In the genomic region with DNA sequence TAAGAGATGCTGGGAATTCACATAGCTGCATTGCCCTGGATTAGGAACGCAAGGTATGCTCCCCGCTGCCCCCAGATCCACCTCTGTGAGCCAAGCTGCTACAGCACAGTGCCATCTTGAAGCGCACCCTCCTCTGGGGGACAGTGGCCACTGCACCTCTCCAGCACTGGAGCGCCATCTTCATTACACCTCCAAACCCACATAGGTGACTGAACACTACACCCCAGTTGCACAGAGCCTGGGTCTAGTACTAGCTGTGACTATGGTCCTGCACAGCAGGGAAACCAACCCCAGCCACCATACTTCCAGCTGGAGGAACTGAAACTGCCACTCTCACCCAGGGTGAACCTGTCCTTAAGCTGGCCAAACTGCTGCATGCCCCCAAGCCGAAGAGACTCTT, we compare ENCODE assay signal across 23 cellular contexts.
DNase-seq lines count a peak whose midpoint lies in the region; ATAC-seq and TF ChIP-seq lines count a peak whose summit lies in the region.
"Had no signal": no experiment of that assay in that cellular context is flagged by ENCODE, and none has a peak within 500 bp of the region (broad histone marks: within the 10 kb centered on the region; RNA-seq: fewer than 3 reads in every experiment).

No MANE protein-coding gene starts in this region.

- no peaks in the 10 kb centered on the region for H3K23me2 ChIP-seq in H9 (ENCODE audit: insufficient read length, low read depth, low read length, poor library complexity, severe bottlenecking)

- H2BK120ac ChIP-seq in H9 (ENCODE audit: low read depth, low read length, poor library complexity, severe bottlenecking) = no peak overlapping the region

- H3K27me3 Mint-ChIP-seq in H9 (ENCODE audit: low read depth) (no peaks in the 10 kb centered on the region), WTC11 (ENCODE audit: low read depth) (no peaks in the 10 kb centered on the region), progenitor cell of endocrine pancreas (no peaks in the 10 kb centered on the region), osteocyte (ENCODE audit: unreplicated experiment) (no peaks in the 10 kb centered on the region)
- H3K27me3 Mint-ChIP-seq: activated naive CD8-positive, alpha-beta T cell treated with anti-CD3 and anti-CD28 coated beads, Interleukin-2, amount 10 ng/mL, durations not matched to agents 7 days and 5 days; brain; type B pancreatic cell had no signal

- no peak overlapping the region for H4K91ac ChIP-seq in H9 (ENCODE audit: insufficient read length, low read depth, low read length)

- H3K79me1 ChIP-seq in H9 (ENCODE audit: insufficient read depth, low read depth, low read length, poor library complexity, severe bottlenecking) = no peaks in the 10 kb centered on the region

- H3K9me3 ChIP-seq in H9 (ENCODE audit: control insufficient read depth, low read depth, low read length) = no peaks in the 10 kb centered on the region
- H3K9me3 ChIP-seq: pancreas, stomach had no signal

- H3T11ph ChIP-seq in H9 (ENCODE audit: low read length) = no peak overlapping the region

- H2AK5ac ChIP-seq in H9 (ENCODE audit: insufficient read length, low read length) = no peak overlapping the region

- H4K8ac ChIP-seq in H9 (replicated peaks; ENCODE audit: insufficient read length, low read depth, low read length) = no peak overlapping the region

- no peak overlapping the region for H3K18ac ChIP-seq in H9 (ENCODE audit: insufficient read length, low read depth, low read length)

- no peak overlapping the region for H3K4ac ChIP-seq in H9 (ENCODE audit: low read depth, low read length)

- no peaks in the 10 kb centered on the region for H3K27me3 ChIP-seq in H9 (ENCODE audit: insufficient read depth, low read length)
- H3K27me3 ChIP-seq: pancreas, stomach had no signal

- H2BK15ac ChIP-seq in H9 (ENCODE audit: low read depth, low read length) = no peak overlapping the region

- H3K4me1 ChIP-seq in H9 (ENCODE audit: insufficient read depth, low read length) = no peaks in the 10 kb centered on the region
- H3K4me1 ChIP-seq: pancreas, stomach had no signal

- H3K56ac ChIP-seq in H9 (ENCODE audit: insufficient read length, low read depth, low read length) = no peak overlapping the region

- no CpG with 5 or more reads among the region's 5 CpGs for WGBS in H9 (ENCODE audit: extremely low coverage, insufficient read length, low lambda C conversion rate)

- H3K79me2 ChIP-seq in H9 (ENCODE audit: insufficient read depth, low read length) = no peaks in the 10 kb centered on the region

- no peak overlapping the region for H4K5ac ChIP-seq in H9 (ENCODE audit: insufficient read length, low read depth, low read length)

- POLR2A ChIA-PET in WTC11 (lab: Charles Lee) = no interaction called here

- H3K9me3 Mint-ChIP-seq in H9 (peaks cover 2 to 9% of the 10 kb centered on the region in 2 experiments; a peak in 3 of 5 replicates), WTC11 (peaks cover 3% of the 10 kb centered on the region), progenitor cell of endocrine pancreas (ENCODE audit: low read depth) (peaks cover 5% of the 10 kb centered on the region), osteocyte (ENCODE audit: unreplicated experiment) (no peaks in the 10 kb centered on the region)
- H3K9me3 Mint-ChIP-seq: activated naive CD8-positive, alpha-beta T cell treated with anti-CD3 and anti-CD28 coated beads, Interleukin-2, amount 10 ng/mL, durations not matched to agents 7 days and 5 days; activated T-helper 1 cell treated with anti-CD3 and anti-CD28 coated beads, Interleukin-12 subunit alpha, Interleukin-12 subunit beta, Interleukin-2, Interleukin-4 antibody, amounts not matched to agents 30 ng/mL and 10 ng/mL and 1 ng/mL, durations not matched to agents 14 hours and 24 hours and 36 hours had no signal

- no peak overlapping the region for H2BK5ac ChIP-seq in H9 (ENCODE audit: insufficient read length, low read length)

- H4K20me1 ChIP-seq in H9 (ENCODE audit: control insufficient read depth, insufficient read depth, insufficient read length) = no peaks in the 10 kb centered on the region

- no peak overlapping the region for H2BK20ac ChIP-seq in H9 (ENCODE audit: low read depth, low read length, poor library complexity, severe bottlenecking)

- H3K36me3 Mint-ChIP-seq in H9 (ENCODE audit: insufficient read depth in 1 of 3, low read depth in 3 of 3) (peaks cover 0 to 3% (median 0%) of the 10 kb centered on the region in 3 experiments; a peak in 3 of 7 replicates), WTC11 (0 out of 2 replicates have a peak, but pooled peaks cover 2% of the 10 kb centered on the region), progenitor cell of endocrine pancreas (ENCODE audit: insufficient read depth) (no peaks in the 10 kb centered on the region), osteocyte (ENCODE audit: unreplicated experiment) (no peaks in the 10 kb centered on the region)
- H3K36me3 Mint-ChIP-seq: activated naive CD8-positive, alpha-beta T cell treated with anti-CD3 and anti-CD28 coated beads, Interleukin-2, amount 10 ng/mL, durations not matched to agents 7 days and 5 days; brain; type B pancreatic cell had no signal

- DNase-seq in H9 (peak; percentile 43), WTC11 (ENCODE audit: low spot score) (peak; percentile 22), progenitor cell of endocrine pancreas (ENCODE audit: low spot score, unreplicated experiment) (no peak), putamen (ENCODE audit: low spot score) (no peak), osteocyte (ENCODE audit: extremely low spot score, unreplicated experiment) (no peak), NCI-H226 (no peak), AML-193 (lab: John Stamatoyannopoulos, UW) (no peak)
- DNase-seq: activated CD4-positive, alpha-beta T cell treated with anti-CD3 and anti-CD28 coated beads for 1 hour; activated naive CD8-positive, alpha-beta T cell treated with anti-CD3 and anti-CD28 coated beads, Interleukin-2, amount 10 ng/mL, durations not matched to agents 7 days and 5 days; hippocampal formation; kidney; NCI-H2081; NCI-H510A treated with DMSO at 0.1 percent for 48 hours; OCI-M1; stomach had no signal

- TF ChIP-seq CTCF in GM12872 (IDR thresholded peaks at IDR 0.05; ENCODE audit: insufficient read depth, low read depth, low read length) (0 out of 3 replicates have a peak, but pooled peaks have one; percentile 14), H9 (conservative IDR thresholded peaks at IDR 0.05) (peak; percentile 43), WTC11 (IDR thresholded peaks at IDR 0.05) (0 out of 2 replicates have a peak, but pooled peaks have one; percentile 7), progenitor cell of endocrine pancreas (IDR thresholded peaks at IDR 0.05; ENCODE audit: unreplicated experiment) (no peak), osteocyte (IDR thresholded peaks at IDR 0.05) (no peak)

- no peak overlapping the region for H3K9ac ChIP-seq in H9 (ENCODE audit: extremely low read depth, insufficient read length, low read length)

- no peak overlapping the region for H3K23ac ChIP-seq in H9 (ENCODE audit: insufficient read length, low read depth, low read length)

- no peak overlapping the region for H3K27ac ChIP-seq in H9 (ENCODE audit: insufficient read length, low read depth, low read length)
- H3K27ac ChIP-seq: coronary artery, HL-60, pancreas, stomach had no signal

- no peaks in the 10 kb centered on the region for H3K4me1 Mint-ChIP-seq in H9
- no peaks in the 10 kb centered on the region for H3K4me1 Mint-ChIP-seq in WTC11
- H3K4me1 Mint-ChIP-seq in progenitor cell of endocrine pancreas (ENCODE audit: low read depth) = peaks cover 13% of the 10 kb centered on the region
- H3K4me1 Mint-ChIP-seq in osteocyte (ENCODE audit: unreplicated experiment) = no peaks in the 10 kb centered on the region
- H3K4me1 Mint-ChIP-seq: activated naive CD8-positive, alpha-beta T cell treated with anti-CD3 and anti-CD28 coated beads, Interleukin-2, amount 10 ng/mL, durations not matched to agents 7 days and 5 days; brain had no signal

- ATAC-seq in WTC11 = peak; percentile 85
- ATAC-seq: HCT116 had no signal

- H2BK12ac ChIP-seq in H9 (ENCODE audit: insufficient read length, low read depth, low read length) = no peak overlapping the region

- H3K4me3 Mint-ChIP-seq in H9 (no peak overlapping the region), WTC11 (no peak overlapping the region), progenitor cell of endocrine pancreas (ENCODE audit: low read depth) (no peak overlapping the region), osteocyte (ENCODE audit: unreplicated experiment) (no peak overlapping the region)
- H3K4me3 Mint-ChIP-seq: activated naive CD8-positive, alpha-beta T cell treated with anti-CD3 and anti-CD28 coated beads, Interleukin-2, amount 10 ng/mL, durations not matched to agents 7 days and 5 days; activated T-helper 1 cell treated with anti-CD3 and anti-CD28 coated beads, Interleukin-12 subunit alpha, Interleukin-12 subunit beta, Interleukin-2, Interleukin-4 antibody, amounts not matched to agents 30 ng/mL and 10 ng/mL and 1 ng/mL, durations not matched to agents 14 hours and 24 hours and 36 hours; brain; type B pancreatic cell had no signal

- H3K27ac Mint-ChIP-seq in H9 (no peak overlapping the region), WTC11 (no peak overlapping the region), progenitor cell of endocrine pancreas (peak overlapping the region; percentile 33), osteocyte (ENCODE audit: unreplicated experiment) (no peak overlapping the region)
- H3K27ac Mint-ChIP-seq: activated naive CD8-positive, alpha-beta T cell treated with anti-CD3 and anti-CD28 coated beads, Interleukin-2, amount 10 ng/mL, durations not matched to agents 7 days and 5 days; activated T-helper 1 cell treated with anti-CD3 and anti-CD28 coated beads, Interleukin-12 subunit alpha, Interleukin-12 subunit beta, Interleukin-2, Interleukin-4 antibody, amounts not matched to agents 30 ng/mL and 10 ng/mL and 1 ng/mL, durations not matched to agents 14 hours and 24 hours and 36 hours; brain; type B pancreatic cell had no signal

- no peak overlapping the region for H2AFZ ChIP-seq in H9 (ENCODE audit: low read length)

- CTCF ChIA-PET in WTC11 (lab: Charles Lee) = interaction anchor here (0.6 to 0.9 kb wide), 2 partner anchors 8 to 375 kb away, joined by 3 read pairs; no protein-coding TSS in a partner anchor

- H3K4me2 ChIP-seq in H9 (ENCODE audit: insufficient read depth, insufficient read length, low read length) = no peak overlapping the region

- no peak overlapping the region for H3K14ac ChIP-seq in H9 (ENCODE audit: insufficient read depth, low read length)

TF ChIP-seq in WTC11, 78 proteins besides CTCF, POLR2A, EP300 and RAD21 (continues in another document):
- TF ChIP-seq PRRX2 (CRISPR knock-in tag; IDR thresholded peaks at IDR 0.05) = no peak

Comparison
In these comparisons a context has a peak if more than half of its experiments do, and no peak if none do; other contexts are left out.
1. CTCF ChIP-seq: peak in GM12872 (single experiment), H9 (single experiment) and WTC11 (single experiment); none in progenitor cell of endocrine pancreas (single experiment) and osteocyte (single experiment).
2. DNase-seq: peak in H9 (single experiment) and WTC11 (single experiment); none in progenitor cell of endocrine pancreas (single experiment), putamen (single experiment), osteocyte (single experiment), NCI-H226 (single experiment) and AML-193 (0 of 2).